Comparison of ENCODE assay signal across 16 cellular contexts in the genomic region with DNA sequence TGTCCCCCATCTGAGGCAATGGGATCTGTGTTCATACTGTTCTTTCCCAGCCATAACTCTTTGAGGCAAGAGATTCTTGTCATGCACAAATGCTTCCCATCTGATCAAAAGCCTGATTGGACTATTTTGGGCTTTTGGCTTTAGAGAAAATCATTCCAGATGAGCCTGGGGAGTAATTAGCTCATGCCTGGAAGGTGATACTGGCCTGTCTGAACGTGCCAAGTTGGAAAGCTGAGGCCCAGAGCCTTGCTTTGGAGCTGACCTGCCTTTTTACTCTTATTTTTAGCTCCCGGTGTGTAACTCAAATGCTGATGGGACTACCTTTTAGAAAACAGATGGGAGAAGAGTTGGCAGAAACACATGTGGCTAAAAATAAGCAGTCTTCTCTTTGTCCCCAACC.
DNase-seq lines count a peak whose midpoint lies in the region; ATAC-seq and TF ChIP-seq lines count a peak whose summit lies in the region.
"Had no signal": no experiment of that assay in that cellular context is flagged by ENCODE, and none has a peak within 500 bp of the region (broad histone marks: within the 10 kb centered on the region; RNA-seq: fewer than 3 reads in every experiment).

No MANE protein-coding gene starts in this region.

- ATAC-seq in heart right ventricle, result peak in 6 of 8 donors; percentile 26 to 75 (median 50)
- ATAC-seq: activated T-cell treated with anti-CD3 and anti-CD28 coated beads, Interleukin-2, amount 50 U/mL, for 72 hours had no signal

- H3K4me3 ChIP-seq in heart right ventricle (no peak overlapping the region), stomach (no peak overlapping the region)
- H3K4me3 ChIP-seq: GM23248, left lung, SK-N-MC had no signal

- H3K27ac Mint-ChIP-seq in immature natural killer cell, result no peak overlapping the region
- H3K27ac Mint-ChIP-seq: activated T-cell treated with anti-CD3 and anti-CD28 coated beads, Interleukin-2, amount 50 U/mL, for 72 hours had no signal

- no peak overlapping the region for H3K4me3 Mint-ChIP-seq in immature natural killer cell
- H3K4me3 Mint-ChIP-seq: activated T-cell treated with anti-CD3 and anti-CD28 coated beads, Interleukin-2, amount 50 U/mL, for 72 hours had no signal

- H3K36me3 ChIP-seq in heart right ventricle (peaks cover 0 to 92% (median 6%) of the 10 kb centered on the region in 9 donors), stomach (peaks cover 17 to 79% (median 79%) of the 10 kb centered on the region in 4 donors)

- DNase-seq in NCI-H446 (lab: John Stamatoyannopoulos, UW) (peak; percentile 65 to 92), caudate nucleus (lab: John Stamatoyannopoulos, UW) (peak in 1 of 61 donors; percentile 87), heart right ventricle (no peak), stomach (no peak), immature natural killer cell (no peak), DMS53 (lab: John Stamatoyannopoulos, UW) (no peak), NOMO-1 (lab: John Stamatoyannopoulos, UW; ENCODE audit: unreplicated experiment in 2 of 2) (no peak)
- DNase-seq in activated naive CD4-positive, alpha-beta T cell treated with anti-CD3 and anti-CD28 coated beads, Interleukin-2, amount 50 U/mL, for 16 hours, result no peak
- DNase-seq: activated T-cell treated with anti-CD3 and anti-CD28 coated beads, Interleukin-2, amount 50 U/mL, for 72 hours; GM23248; hippocampal formation; left lung; NCI-H1417; NCI-H510A had no signal

- 17 to 29% methylated on average over 2 of the region's 2 CpGs for WGBS in heart right ventricle, 2 donors
- 66 to 92% (median 83%) methylated on average over 2 of the region's 2 CpGs for WGBS in stomach, 5 donors

- no peaks in the 10 kb centered on the region for H3K9me3 Mint-ChIP-seq in immature natural killer cell
- H3K9me3 Mint-ChIP-seq: activated T-cell treated with anti-CD3 and anti-CD28 coated beads, Interleukin-2, amount 50 U/mL, for 72 hours had no signal

- no peaks in the 10 kb centered on the region for H3K36me3 Mint-ChIP-seq in immature natural killer cell

- H3K27me3 Mint-ChIP-seq in immature natural killer cell (ENCODE audit: low read depth in 3 of 3), result peaks cover 2 to 4% (median 3%) of the 10 kb centered on the region in 3 donors

- H3K4me1 ChIP-seq in heart right ventricle (peaks cover 0 to 71% (median 35%) of the 10 kb centered on the region in 9 donors), stomach (peaks cover 0 to 27% (median 8%) of the 10 kb centered on the region in 4 donors)
- H3K4me1 ChIP-seq: left lung had no signal

- no peaks in the 10 kb centered on the region for H3K27me3 ChIP-seq in heart right ventricle
- no peaks in the 10 kb centered on the region for H3K27me3 ChIP-seq in stomach
- H3K27me3 ChIP-seq: left lung had no signal

- intact Hi-C loops in heart right ventricle (cut with DNase I), result loop anchor here in 1 of 10 donors (5.0 kb wide), 1 partner anchor 103 kb away; no protein-coding TSS in a partner anchor
- intact Hi-C loops in stomach (cut with DNase I; ENCODE audit: low total_unique reads), result no loop called here

- peak overlapping the region; percentile 36 for H3K27ac ChIP-seq in caudate nucleus (ENCODE audit: low read depth, low read length)
- H3K27ac ChIP-seq in heart right ventricle, result peak overlapping the region in 8 of 10 donors; percentile 18 to 77 (median 66)
- H3K27ac ChIP-seq in stomach, result peak overlapping the region in 3 of 5 donors; percentile 11 to 45 (median 21)
- H3K27ac ChIP-seq: GM23248, KMS-11, left lung, SK-N-MC had no signal

- TF ChIP-seq EP300 in stomach (IDR thresholded peaks at IDR 0.05), result no peak

- no peak for TF ChIP-seq POLR2A in stomach (IDR thresholded peaks at IDR 0.05)

- no peak for TF ChIP-seq CTCF in heart right ventricle (IDR thresholded peaks at IDR 0.05)
- TF ChIP-seq CTCF in stomach (IDR thresholded peaks at IDR 0.05), result no peak

- no peaks in the 10 kb centered on the region for H3K4me1 Mint-ChIP-seq in immature natural killer cell

- H3K9me3 ChIP-seq in heart right ventricle (no peaks in the 10 kb centered on the region), stomach (no peaks in the 10 kb centered on the region)
- H3K9me3 ChIP-seq: left lung had no signal

Comparison
In these comparisons a context has a peak if more than half of its experiments do, and no peak if none do; other contexts are left out.
1. DNase-seq: peak in NCI-H446 (2 of 2); none in heart right ventricle (0 of 2), stomach (single experiment), immature natural killer cell (0 of 3), DMS53 (single experiment), NOMO-1 (0 of 2) and activated naive CD4-positive, alpha-beta T cell treated with anti-CD3 and anti-CD28 coated beads, Interleukin-2, amount 50 U/mL, for 16 hours (single experiment).
2. Peak in every context shown above with its lines, with median percentiles within 50 percentile points of each other: H3K27ac ChIP-seq.